ENCODE assay signal across 1 cellular context in genomic region chr6:154402081-154402780, GRCh38.
TF ChIP-seq lines count a peak whose summit lies in the region.

No MANE protein-coding gene starts in this region.

TF ChIP-seq in HCT116, 20 proteins besides CTCF, POLR2A, EP300 and RAD21 (continued from another document):
- TF ChIP-seq ATF3 (IDR thresholded peaks at IDR 0.05), result no peak
- no peak for TF ChIP-seq FOSL1 (IDR thresholded peaks at IDR 0.05; ENCODE audit: low read depth)
- no peak for TF ChIP-seq TCF7L2 (IDR thresholded peaks at IDR 0.05; ENCODE audit: borderline replicate concordance, extremely low read depth, insufficient read depth, insufficient read length)
- no peak for TF ChIP-seq YY1 (IDR thresholded peaks at IDR 0.05; ENCODE audit: extremely low read depth, insufficient replicate concordance, low read depth, low read length)
- TF ChIP-seq SIN3A (IDR thresholded peaks at IDR 0.05; ENCODE audit: low read depth), result no peak
- no peak for TF ChIP-seq ZBTB33 (IDR thresholded peaks at IDR 0.05; ENCODE audit: extremely low read depth, insufficient replicate concordance, low read length)
- no peak for TF ChIP-seq JUND (IDR thresholded peaks at IDR 0.05)
- TF ChIP-seq SP1 (IDR thresholded peaks at IDR 0.05; ENCODE audit: low read depth), result no peak
- TF ChIP-seq REST (IDR thresholded peaks at IDR 0.05; ENCODE audit: low read depth), result no peak
- no peak for TF ChIP-seq CBX3 (IDR thresholded peaks at IDR 0.05; ENCODE audit: low read depth)
